14 cellular contexts compared by ENCODE assay signal in genomic region chr19:4386038-4386782, GRCh38. TPM values are rescaled to one million over a fixed set of nuclear protein-coding genes. Genes with fewer than 3 reads are reported as not detected.
A peak's percentile ranks its signal among the peaks of the same experiment; 100 is the strongest.
DNase-seq lines count a peak whose midpoint lies in the region; ATAC-seq, FAIRE-seq and TF ChIP-seq lines count a peak whose summit lies in the region.
"Had no signal": no experiment of that assay in that cellular context is flagged by ENCODE, and none has a peak within 500 bp of the region (broad histone marks: within the 10 kb centered on the region; RNA-seq: fewer than 3 reads in every experiment).

No MANE protein-coding gene starts in this region.

- no peaks in the 10 kb centered on the region for H3K9me3 ChIP-seq in A673 (ENCODE audit: low read depth, low read length, poor library complexity, severe bottlenecking)
- no peaks in the 10 kb centered on the region for H3K9me3 ChIP-seq in endothelial cell of umbilical vein (replicated peaks; ENCODE audit: control insufficient read depth, insufficient read depth, low read length)
- H3K9me3 ChIP-seq: thyroid gland had no signal

- H3K4me1 ChIP-seq in A673 (ENCODE audit: insufficient read depth, low read length, poor library complexity, severe bottlenecking) (peaks cover 15% of the 10 kb centered on the region), endothelial cell of umbilical vein (ENCODE audit: control insufficient read depth, extremely low read depth, insufficient read depth, low read length) (peaks cover 37% of the 10 kb centered on the region)

- dilution Hi-C loops in endothelial cell of umbilical vein (cut with MboI; ENCODE audit: extremely low pct_ligation_motif_present, low sequenced_read_pairs): no loop called here

- peaks cover 83% of the 10 kb centered on the region for H3K79me2 ChIP-seq in endothelial cell of umbilical vein (ENCODE audit: control insufficient read depth, insufficient read depth, low read length)

- H3K27ac Mint-ChIP-seq in nephron progenitor cell: peak overlapping the region; percentile 36
- no peak overlapping the region for H3K27ac Mint-ChIP-seq in activated naive CD4-positive, alpha-beta T cell treated with anti-CD3 and anti-CD28 coated beads for 36 hours

- H3K4me1 Mint-ChIP-seq in nephron progenitor cell: peaks cover 63% of the 10 kb centered on the region
- H3K4me1 Mint-ChIP-seq in activated naive CD4-positive, alpha-beta T cell treated with anti-CD3 and anti-CD28 coated beads for 36 hours (ENCODE audit: low read depth): peaks cover 28% of the 10 kb centered on the region

- DNase-seq in A673 (ENCODE audit: low spot score) (no peak), endothelial cell of umbilical vein (ENCODE audit: low read depth, low spot score) (no peak), nephron progenitor cell (no peak), left cardiac atrium (no peak), NCI-H1417 treated with DMSO at 0.1 percent for 48 hours (lab: John Stamatoyannopoulos, UW) (no peak)
- DNase-seq in activated naive CD4-positive, alpha-beta T cell treated with anti-CD3 and anti-CD28 coated beads for 36 hours: no peak
- DNase-seq: activated CD4-positive, CD25-positive, alpha-beta regulatory T cell treated with anti-CD3 and anti-CD28 coated beads, Interleukin-2, amount 50 U/mL, for 72 hours; activated T-cell treated with anti-CD3 and anti-CD28 coated beads for 4 hours; Karpas-422; thyroid gland had no signal

- no peak for TF ChIP-seq POLR2A in endothelial cell of umbilical vein (IDR thresholded peaks at IDR 0.05; ENCODE audit: low read depth, low read length)

- CTCF ChIA-PET in A673 (lab: Charles Lee) (no interaction called here), endothelial cell of umbilical vein (lab: Charles Lee) (interaction anchor here (0.6 to 3.5 kb wide), 5 partner anchors 11 to 34 kb away, joined by 3 to 18 read pairs (median 6); partner anchors contain the start of gene SH3GL1)
- CTCF ChIA-PET in activated naive CD4-positive, alpha-beta T cell treated with anti-CD3 and anti-CD28 coated beads for 36 hours (lab: Charles Lee): interaction anchor here (0.6 kb wide), 1 partner anchor 501 kb away, joined by 3 read pairs; no protein-coding TSS in a partner anchor

- BruUV-seq in A673 (replicated peaks; lab: Mats Ljungman, UMichigan) (no TSS peak), endothelial cell of umbilical vein (replicated peaks; lab: Mats Ljungman, UMichigan) (no TSS peak)

- no peaks in the 10 kb centered on the region for H3K27me3 ChIP-seq in A673 (replicated peaks; ENCODE audit: insufficient read depth, low read depth, low read length, poor library complexity)
- no peaks in the 10 kb centered on the region for H3K27me3 ChIP-seq in endothelial cell of umbilical vein (ENCODE audit: control insufficient read depth in 2 of 2, insufficient read depth in 2 of 2, low read length in 2 of 2)
- H3K27me3 ChIP-seq: thyroid gland had no signal

- no peak overlapping the region for H3K4me3 Mint-ChIP-seq in nephron progenitor cell
- no peak overlapping the region for H3K4me3 Mint-ChIP-seq in activated naive CD4-positive, alpha-beta T cell treated with anti-CD3 and anti-CD28 coated beads for 36 hours

- H3K36me3 ChIP-seq in A673 (ENCODE audit: insufficient read depth, low read length, poor library complexity, severe bottlenecking) (no peaks in the 10 kb centered on the region), endothelial cell of umbilical vein (ENCODE audit: control insufficient read depth in 2 of 2, extremely low read depth in 1 of 2, insufficient read depth in 2 of 2, low read length in 2 of 2) (peaks cover 3 to 19% of the 10 kb centered on the region in 2 experiments)

- POLR2A ChIA-PET in A673 (lab: Charles Lee; ENCODE audit: low non-redundant PET): no interaction called here
- POLR2A ChIA-PET in endothelial cell of umbilical vein (lab: Charles Lee): no interaction called here

- H3K4me2 ChIP-seq in endothelial cell of umbilical vein (ENCODE audit: insufficient read depth, low read length): no peak overlapping the region

- H2AFZ ChIP-seq in endothelial cell of umbilical vein (ENCODE audit: low read depth, low read length): no peak overlapping the region

- no peaks in the 10 kb centered on the region for H3K9me3 Mint-ChIP-seq in nephron progenitor cell
- H3K9me3 Mint-ChIP-seq in activated naive CD4-positive, alpha-beta T cell treated with anti-CD3 and anti-CD28 coated beads for 36 hours: no peaks in the 10 kb centered on the region

- ATAC-seq in left cardiac atrium (no peak), GM19452 (IDR thresholded peaks at IDR 0.05; ENCODE audit: unreplicated experiment) (no peak)

- TF ChIP-seq CTCF in A673 (conservative IDR thresholded peaks at IDR 0.05; ENCODE audit: low read depth, low read length) (no peak), VCaP (conservative IDR thresholded peaks at IDR 0.05) (no peak), endothelial cell of umbilical vein (IDR thresholded peaks at IDR 0.05; ENCODE audit: extremely low read depth in 1 of 2, insufficient read depth in 1 of 2, low read depth in 1 of 2, low read length in 2 of 2) (no peak), nephron progenitor cell (IDR thresholded peaks at IDR 0.05) (no peak)

- H4K20me1 ChIP-seq in endothelial cell of umbilical vein (replicated peaks; ENCODE audit: control insufficient read depth, extremely low read depth, insufficient read depth, low read length): no peaks in the 10 kb centered on the region

- no peak overlapping the region for H3K9ac ChIP-seq in endothelial cell of umbilical vein (replicated peaks; ENCODE audit: extremely low read depth, insufficient read depth, low read length)

- H3K9me1 ChIP-seq in endothelial cell of umbilical vein (replicated peaks; ENCODE audit: control insufficient read depth, extremely low read depth, insufficient read depth, low read length): no peaks in the 10 kb centered on the region

- H3K4me3 ChIP-seq in A673 (ENCODE audit: low read depth, low read length, poor library complexity, severe bottlenecking): no peak overlapping the region
- no peak overlapping the region for H3K4me3 ChIP-seq in endothelial cell of umbilical vein (replicated peaks in 1 of 3; ENCODE audit: insufficient read depth in 1 of 3, low read depth in 1 of 3, low read length in 3 of 3)
- H3K4me3 ChIP-seq: skin epidermis, thyroid gland had no signal

- peak; percentile 79 for FAIRE-seq in endothelial cell of umbilical vein (lab: Jason Lieb, UNC)
- FAIRE-seq: GM12891 had no signal

- intact Hi-C loops in A673 (cut with micrococcal nuclease; ENCODE audit: unreplicated experiment) (no loop called here), endothelial cell of umbilical vein (cut with micrococcal nuclease) (no loop called here), left cardiac atrium (cut with DNase I) (no loop called here)
- intact Hi-C loops in activated naive CD4-positive, alpha-beta T cell treated with anti-CD3 and anti-CD28 coated beads for 36 hours (cut with micrococcal nuclease): no loop called here

- H3K36me3 Mint-ChIP-seq in nephron progenitor cell (ENCODE audit: low read depth): peaks cover 12% of the 10 kb centered on the region
- peaks cover 3% of the 10 kb centered on the region for H3K36me3 Mint-ChIP-seq in activated naive CD4-positive, alpha-beta T cell treated with anti-CD3 and anti-CD28 coated beads for 36 hours (ENCODE audit: low read depth)

- no peaks in the 10 kb centered on the region for H3K27me3 Mint-ChIP-seq in nephron progenitor cell (ENCODE audit: low read depth, poor library complexity)
- H3K27me3 Mint-ChIP-seq in activated naive CD4-positive, alpha-beta T cell treated with anti-CD3 and anti-CD28 coated beads for 36 hours (ENCODE audit: low read depth): no peaks in the 10 kb centered on the region

- H3K27ac ChIP-seq in A673 (ENCODE audit: low read depth, low read length, poor library complexity, severe bottlenecking) (peak overlapping the region; percentile 58), VCaP (peak overlapping the region; percentile 79; the same call in 1 of the 2 replicates), endothelial cell of umbilical vein (ENCODE audit: insufficient read depth, low read depth, low read length) (peak overlapping the region; percentile 15)
- H3K27ac ChIP-seq: thyroid gland had no signal

RNA-seq across cellular contexts. Expression of gene SH3GL1, which starts 14.1 kb away (rescaled TPM):
- total RNA-seq in A673 (2021): 100 and 108 TPM in 2 replicates
- total RNA-seq in endothelial cell of umbilical vein: 143 and 153 TPM in 2 replicates
- 145 and 191 TPM in 2 replicates for polyA plus RNA-seq in endothelial cell of umbilical vein
- polyA plus RNA-seq in endothelial cell of umbilical vein (2011; cell fraction: cytosol; rRNA removed): 113 and 139 TPM in 2 replicates
- 94.1 and 103 TPM in 2 replicates for polyA plus RNA-seq in endothelial cell of umbilical vein (2011; cell fraction: nucleus; rRNA removed)
- polyA plus RNA-seq in endothelial cell of umbilical vein (2012): 124 and 164 TPM in 2 replicates
- polyA minus RNA-seq in endothelial cell of umbilical vein: 51.2 and 68.4 TPM in 2 replicates
- 43.0 TPM for polyA minus RNA-seq in endothelial cell of umbilical vein (2011; cell fraction: cytosol; rRNA and poly(A)+ RNA removed)
- 32.8 and 43.7 TPM in 2 replicates for polyA minus RNA-seq in endothelial cell of umbilical vein (2011; cell fraction: nucleus; rRNA and poly(A)+ RNA removed)
- total RNA-seq in left cardiac atrium: 10 to 100 TPM; 31.4 to 39.4 TPM
- 10 to 100 TPM; 31.7 to 32.1 TPM for total RNA-seq in activated naive CD4-positive, alpha-beta T cell treated with anti-CD3 and anti-CD28 coated beads for 36 hours

RNA-seq across cellular contexts. Expression of gene CHAF1A, which starts 16.2 kb away (rescaled TPM):
- total RNA-seq in A673 (2021): 115 and 119 TPM in 2 replicates
- total RNA-seq in endothelial cell of umbilical vein: 44.5 and 47.8 TPM in 2 replicates
- polyA plus RNA-seq in endothelial cell of umbilical vein: 19.5 and 32.1 TPM in 2 replicates
- 22.2 and 23.4 TPM in 2 replicates for polyA plus RNA-seq in endothelial cell of umbilical vein (2011; cell fraction: cytosol; rRNA removed)
- polyA plus RNA-seq in endothelial cell of umbilical vein (2011; cell fraction: nucleus; rRNA removed): 32.5 and 36.1 TPM in 2 replicates
- polyA plus RNA-seq in endothelial cell of umbilical vein (2012): 16.4 and 24.5 TPM in 2 replicates
- 11.2 and 20.1 TPM in 2 replicates for polyA minus RNA-seq in endothelial cell of umbilical vein
- polyA minus RNA-seq in endothelial cell of umbilical vein (2011; cell fraction: cytosol; rRNA and poly(A)+ RNA removed): 70.6 TPM
- polyA minus RNA-seq in endothelial cell of umbilical vein (2011; cell fraction: nucleus; rRNA and poly(A)+ RNA removed): 20.4 and 33.6 TPM in 2 replicates
- total RNA-seq in left cardiac atrium: 1 to 10 TPM; 5.2 to 8.4 TPM
- 10 to 100 TPM; 57.3 to 65.1 TPM for total RNA-seq in activated naive CD4-positive, alpha-beta T cell treated with anti-CD3 and anti-CD28 coated beads for 36 hours

RNA-seq across cellular contexts. Expression of gene MPND, which starts 42.8 kb away (rescaled TPM):
- 22.6 and 26.3 TPM in 2 replicates for total RNA-seq in A673 (2021)
- 21.1 and 22.1 TPM in 2 replicates for total RNA-seq in endothelial cell of umbilical vein
- 13.8 and 14.8 TPM in 2 replicates for polyA plus RNA-seq in endothelial cell of umbilical vein
- 9.0 and 11.6 TPM in 2 replicates for polyA plus RNA-seq in endothelial cell of umbilical vein (2011; cell fraction: cytosol; rRNA removed)
- 6.7 and 7.7 TPM in 2 replicates for polyA plus RNA-seq in endothelial cell of umbilical vein (2011; cell fraction: nucleus; rRNA removed)
- polyA plus RNA-seq in endothelial cell of umbilical vein (2012): 13.3 and 22.7 TPM in 2 replicates
- polyA minus RNA-seq in endothelial cell of umbilical vein: 7.7 and 11.2 TPM in 2 replicates
- polyA minus RNA-seq in endothelial cell of umbilical vein (2011; cell fraction: cytosol; rRNA and poly(A)+ RNA removed): 8.4 TPM
- polyA minus RNA-seq in endothelial cell of umbilical vein (2011; cell fraction: nucleus; rRNA and poly(A)+ RNA removed): 1.8 and 6.9 TPM in 2 replicates
- 10 to 100 TPM; 21.1 to 22.3 TPM for total RNA-seq in left cardiac atrium
- total RNA-seq in activated naive CD4-positive, alpha-beta T cell treated with anti-CD3 and anti-CD28 coated beads for 36 hours: 10 to 100 TPM; 16.3 to 18.6 TPM

RNA-seq across cellular contexts. Expression of gene STAP2, which starts 47.6 kb away (rescaled TPM):
- total RNA-seq in A673 (2021) (2.0 and 3.0 TPM in 2 replicates), endothelial cell of umbilical vein (11.8 and 12.2 TPM in 2 replicates), left cardiac atrium (1 to 10 TPM; 4.8 to 8.2 TPM)
- polyA plus RNA-seq in endothelial cell of umbilical vein: 21.7 and 21.8 TPM in 2 replicates
- polyA plus RNA-seq in endothelial cell of umbilical vein (2011; cell fraction: cytosol; rRNA removed): 14.2 and 17.3 TPM in 2 replicates
- polyA plus RNA-seq in endothelial cell of umbilical vein (2011; cell fraction: nucleus; rRNA removed): 20.5 and 24.1 TPM in 2 replicates
- 7.2 and 18.3 TPM in 2 replicates for polyA plus RNA-seq in endothelial cell of umbilical vein (2012)
- 8.1 and 11.6 TPM in 2 replicates for polyA minus RNA-seq in endothelial cell of umbilical vein
- polyA minus RNA-seq in endothelial cell of umbilical vein (2011; cell fraction: cytosol; rRNA and poly(A)+ RNA removed): not detected
- polyA minus RNA-seq in endothelial cell of umbilical vein (2011; cell fraction: nucleus; rRNA and poly(A)+ RNA removed): 3.0 and 6.0 TPM in 2 replicates
- total RNA-seq in activated naive CD4-positive, alpha-beta T cell treated with anti-CD3 and anti-CD28 coated beads for 36 hours: 10 to 100 TPM in 1 of 2 experiments, 1 to 10 TPM in 1; 8.1 to 10.7 TPM

Comparison
In these comparisons a context has a peak if more than half of its experiments do, and no peak if none do; other contexts are left out.
1. H3K27ac ChIP-seq: peak in every context shown above with its lines; median percentile 79 in VCaP; 58 in A673; 15 in endothelial cell of umbilical vein.